12 cellular contexts compared by ENCODE assay signal in genomic region chr6:111338843-111339242, GRCh38.
DNase-seq lines count a peak whose midpoint lies in the region; ATAC-seq lines count a peak whose summit lies in the region.
"Had no signal": no experiment of that assay in that cellular context is flagged by ENCODE, and none has a peak within 500 bp of the region (broad histone marks: within the 10 kb centered on the region; RNA-seq: fewer than 3 reads in every experiment).

No MANE protein-coding gene starts in this region.

- H3K4me1 Mint-ChIP-seq in memory B cell, result no peaks in the 10 kb centered on the region

- no peaks in the 10 kb centered on the region for H3K9me3 Mint-ChIP-seq in memory B cell

- no peak overlapping the region for H3K4me3 Mint-ChIP-seq in memory B cell

- H3K27me3 Mint-ChIP-seq in memory B cell, result no peaks in the 10 kb centered on the region

- peaks cover 21% of the 10 kb centered on the region for H3K36me3 Mint-ChIP-seq in memory B cell

- DNase-seq in activated CD4-positive, CD25-positive, alpha-beta regulatory T cell (lab: John Stamatoyannopoulos, UW), result no peak
- DNase-seq in memory B cell (ENCODE audit: low spot score in 2 of 2), result no peak
- DNase-seq in inferior parietal cortex (ENCODE audit: extremely low spot score), result no peak
- DNase-seq in stimulated activated CD4-positive, alpha-beta T cell treated with anti-CD3 and anti-CD28 coated beads, Interleukin-15, amount 100 ng/mL, for 24 hours, result no peak
- no peak for DNase-seq in foreskin melanocyte
- DNase-seq: kidney; NCI-H1694; stimulated activated CD4-positive, alpha-beta T cell treated with anti-CD3 and anti-CD28 coated beads, Interleukin-2, amount 100 ng/mL, for 48 hours; trophoblast cell had no signal

- ATAC-seq in activated CD4-positive, CD25-positive, alpha-beta regulatory T cell treated with anti-CD3 and anti-CD28 coated beads, Interleukin-2, amount 50 U/mL, for 24 hours, result peak; percentile 80 to 89
- ATAC-seq in GM21737 (IDR thresholded peaks at IDR 0.05; ENCODE audit: unreplicated experiment), result peak; percentile 99
- peak; percentile 99 for ATAC-seq in HG03175 (IDR thresholded peaks at IDR 0.05; ENCODE audit: unreplicated experiment)
- ATAC-seq in memory B cell (ENCODE audit: low read depth), result peak; percentile 56

- peak overlapping the region; percentile 35 for H3K27ac Mint-ChIP-seq in memory B cell
